In genomic region chr2:1601064-1601405, GRCh38 we compare ENCODE assay signal across 20 cellular contexts.
DNase-seq lines count a peak whose midpoint lies in the region; ATAC-seq, FAIRE-seq and TF ChIP-seq lines count a peak whose summit lies in the region.
"Had no signal": no experiment of that assay in that cellular context is flagged by ENCODE, and none has a peak within 500 bp of the region (broad histone marks: within the 10 kb centered on the region; RNA-seq: fewer than 3 reads in every experiment).

No MANE protein-coding gene starts in this region.

- H3K18ac ChIP-seq in neuronal stem cell (ENCODE audit: low read length): no peak overlapping the region

- DNase-seq in LNCaP clone FGC (ENCODE audit: low read depth) (peak; percentile 56), fibroblast of villous mesenchyme (ENCODE audit: low read depth) (peak; percentile 54), neuronal stem cell (ENCODE audit: low spot score) (no peak), D721Med (ENCODE audit: insufficient read length, low spot score) (no peak), DMS79 (lab: John Stamatoyannopoulos, UW) (no peak)
- DNase-seq: activated CD4-positive, alpha-beta T cell treated with anti-CD3 and anti-CD28 coated beads, Interleukin-2, amount 10 ng/mL, durations not matched to agents 7 days and 5 days; activated naive CD8-positive, alpha-beta T cell treated with anti-CD3 and anti-CD28 coated beads, Interleukin-2, amount 50 U/mL, for 24 hours; CD4-positive, alpha-beta memory T cell; DMS53; lower lobe of right lung; NCI-H510A treated with DMSO at 0.1 percent for 48 hours; sigmoid colon had no signal

- H3K4me1 ChIP-seq in BLaER1 (peaks cover 86% of the 10 kb centered on the region), neuronal stem cell (ENCODE audit: control insufficient read depth in 2 of 2, insufficient read depth in 1 of 2, low read depth in 1 of 2, low read length in 2 of 2) (peaks cover 0 to 2% of the 10 kb centered on the region in 2 donors)
- H3K4me1 ChIP-seq: body of pancreas, HAP-1 had no signal

- TF ChIP-seq CTCF in LNCaP clone FGC (IDR thresholded peaks at IDR 0.05; ENCODE audit: control insufficient read depth, extremely low read depth, insufficient read depth): peak; percentile 53
- TF ChIP-seq CTCF in fibroblast of villous mesenchyme (IDR thresholded peaks at IDR 0.05; ENCODE audit: insufficient read depth, low read depth, low read length): no peak
- no peak for TF ChIP-seq CTCF in D721Med (IDR thresholded peaks at IDR 0.05; ENCODE audit: insufficient read depth, missing control alignments)

- H3K27ac ChIP-seq in BLaER1: peak overlapping the region; percentile 64
- no peak overlapping the region for H3K27ac ChIP-seq in neuronal stem cell (replicated peaks; ENCODE audit: low read length)
- H3K27ac ChIP-seq: body of pancreas, lower lobe of right lung, thoracic aorta had no signal

- no peak overlapping the region for H2AFZ ChIP-seq in neuronal stem cell (ENCODE audit: low read length)

- H3K79me1 ChIP-seq in neuronal stem cell (ENCODE audit: low read depth, low read length): no peaks in the 10 kb centered on the region

- H2BK5ac ChIP-seq in neuronal stem cell (ENCODE audit: low read length): peak overlapping the region; percentile 79

- H4K20me1 ChIP-seq in BLaER1: no peaks in the 10 kb centered on the region; the same call in 1 of the 2 replicates

- no peak for FAIRE-seq in D721Med (lab: Jason Lieb, UNC)
- FAIRE-seq: colon, GM12891 had no signal

- H3K9me3 ChIP-seq in BLaER1: no peaks in the 10 kb centered on the region
- H3K9me3 ChIP-seq in neuronal stem cell (replicated peaks in 1 of 2; ENCODE audit: control insufficient read depth in 2 of 2, insufficient read depth in 1 of 2, low read depth in 1 of 2, low read length in 2 of 2): peaks cover 0 to 3% of the 10 kb centered on the region in 2 donors
- H3K9me3 ChIP-seq: body of pancreas, HAP-1, lower lobe of right lung, sigmoid colon, thoracic aorta had no signal

- H2BK12ac ChIP-seq in neuronal stem cell (ENCODE audit: low read length): no peak overlapping the region

- peak overlapping the region; percentile 81; the same call in 1 of the 2 replicates for H3K4me2 ChIP-seq in BLaER1
- H3K4me2 ChIP-seq in neuronal stem cell (ENCODE audit: insufficient read depth, low read length, poor library complexity, severe bottlenecking): no peak overlapping the region

- no peak overlapping the region for H2AK5ac ChIP-seq in neuronal stem cell (ENCODE audit: low read depth, low read length)

- no peaks in the 10 kb centered on the region for H3K27me3 ChIP-seq in BLaER1
- no peaks in the 10 kb centered on the region for H3K27me3 ChIP-seq in neuronal stem cell (ENCODE audit: control insufficient read depth in 3 of 3, insufficient read depth in 3 of 3, low read depth in 1 of 3, low read length in 3 of 3)
- H3K27me3 ChIP-seq: body of pancreas, sigmoid colon had no signal

- H2BK15ac ChIP-seq in neuronal stem cell (ENCODE audit: low read length): no peak overlapping the region

- no peak overlapping the region for H3K4ac ChIP-seq in neuronal stem cell (ENCODE audit: low read length)

- no peak overlapping the region for H3K23ac ChIP-seq in neuronal stem cell (ENCODE audit: low read depth, low read length, poor library complexity)

- H4K91ac ChIP-seq in neuronal stem cell (ENCODE audit: low read depth, low read length, poor library complexity): no peak overlapping the region

- no peak overlapping the region for H2BK120ac ChIP-seq in neuronal stem cell (ENCODE audit: low read depth, low read length)

- no peaks in the 10 kb centered on the region for H3K36me3 ChIP-seq in BLaER1
- peaks cover 0 to 2% of the 10 kb centered on the region in 2 donors for H3K36me3 ChIP-seq in neuronal stem cell (replicated peaks in 1 of 2; ENCODE audit: control insufficient read depth in 2 of 2, insufficient read depth in 2 of 2, low read length in 2 of 2)
- H3K36me3 ChIP-seq: HAP-1, lower lobe of right lung, sigmoid colon, thoracic aorta had no signal

- H4K8ac ChIP-seq in neuronal stem cell (ENCODE audit: low read depth, low read length): no peak overlapping the region

- ATAC-seq in GM21723 (IDR thresholded peaks at IDR 0.05; ENCODE audit: unreplicated experiment) (no peak), GM19467 (IDR thresholded peaks at IDR 0.05; ENCODE audit: unreplicated experiment) (no peak)
- ATAC-seq: activated naive CD8-positive, alpha-beta T cell treated with anti-CD3 and anti-CD28 coated beads, Interleukin-2, amount 50 U/mL, for 24 hours; body of pancreas had no signal

- H3K9ac ChIP-seq in BLaER1 (peak overlapping the region; percentile 50; the same call in 1 of the 2 replicates), neuronal stem cell (ENCODE audit: low read depth, low read length, poor library complexity) (no peak overlapping the region)

- no peak overlapping the region for H3K14ac ChIP-seq in neuronal stem cell (ENCODE audit: low read length)

- no CpG with 5 or more reads among the region's 5 CpGs for WGBS in neuronal stem cell (ENCODE audit: extremely low coverage in 2 of 2, insufficient read length in 2 of 2, insufficient replicate concordance in 1 of 2), 2 donors

- no peak overlapping the region for H3K4me3 ChIP-seq in BLaER1
- no peak overlapping the region for H3K4me3 ChIP-seq in LNCaP clone FGC (ENCODE audit: low read depth, low read length)
- H3K4me3 ChIP-seq in fibroblast of villous mesenchyme (ENCODE audit: low read depth, low read length): no peak overlapping the region
- H3K4me3 ChIP-seq in neuronal stem cell (ENCODE audit: low read length in 2 of 2): no peak overlapping the region
- H3K4me3 ChIP-seq: body of pancreas, HAP-1, lower lobe of right lung, sigmoid colon, thoracic aorta had no signal

Comparison
In these comparisons a context has a peak if more than half of its experiments do, and no peak if none do; other contexts are left out.
1. DNase-seq: peak in LNCaP clone FGC (single experiment) and fibroblast of villous mesenchyme (single experiment); none in neuronal stem cell (single experiment), D721Med (single experiment) and DMS79 (single experiment).